ENCODE assay signal across 9 cellular contexts in the genomic region with DNA sequence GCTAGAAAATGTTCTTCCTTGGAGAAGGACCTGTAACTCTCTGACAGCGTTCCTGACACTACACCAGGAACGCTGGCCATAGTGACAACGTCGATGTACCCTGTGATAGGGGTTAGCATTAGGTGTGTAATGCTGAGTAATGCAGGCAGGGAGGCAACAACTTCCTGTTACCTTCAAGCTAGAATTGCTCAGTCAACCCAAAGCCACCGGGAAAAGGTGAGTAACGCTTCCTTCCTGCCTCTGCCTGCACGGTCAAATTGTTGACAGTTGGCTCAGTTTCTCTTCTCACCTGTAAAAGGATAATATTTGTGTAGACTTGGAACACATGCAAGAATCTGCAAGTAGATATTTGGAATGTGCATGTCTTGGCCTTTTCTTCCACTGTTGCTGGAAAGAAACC. TPM values are rescaled to one million over a fixed set of nuclear protein-coding genes. Genes with fewer than 3 reads are reported as not detected.
DNase-seq lines count a peak whose midpoint lies in the region; ATAC-seq, FAIRE-seq and TF ChIP-seq lines count a peak whose summit lies in the region.
"Had no signal": no experiment of that assay in that cellular context is flagged by ENCODE, and none has a peak within 500 bp of the region (broad histone marks: within the 10 kb centered on the region; RNA-seq: fewer than 3 reads in every experiment).

No MANE protein-coding gene starts in this region.

- H3K4me1 Mint-ChIP-seq in astrocyte (ENCODE audit: low read depth, unreplicated experiment) (peaks cover 6% of the 10 kb centered on the region), progenitor cell of endocrine pancreas (ENCODE audit: low read depth) (peaks cover 10% of the 10 kb centered on the region)

- FAIRE-seq in astrocyte (lab: Jason Lieb, UNC) = no peak

- H4K20me1 ChIP-seq in astrocyte (ENCODE audit: insufficient read depth, low read length) = no peaks in the 10 kb centered on the region

- H3K27ac Mint-ChIP-seq in astrocyte (ENCODE audit: unreplicated experiment) (no peak overlapping the region), progenitor cell of endocrine pancreas (no peak overlapping the region)

- H3K9me3 Mint-ChIP-seq in astrocyte (ENCODE audit: unreplicated experiment) (no peaks in the 10 kb centered on the region), progenitor cell of endocrine pancreas (ENCODE audit: low read depth) (no peaks in the 10 kb centered on the region)

- no peak overlapping the region for H3K9ac ChIP-seq in astrocyte (ENCODE audit: low read length)

- no peaks in the 10 kb centered on the region for H3K9me3 ChIP-seq in astrocyte (ENCODE audit: insufficient read depth, low read depth, low read length)

- H3K27me3 Mint-ChIP-seq in astrocyte (ENCODE audit: low read depth, unreplicated experiment) (peaks cover 2% of the 10 kb centered on the region), progenitor cell of endocrine pancreas (no peaks in the 10 kb centered on the region)

- H3K36me3 ChIP-seq in astrocyte (ENCODE audit: insufficient read depth, low read length) = no peaks in the 10 kb centered on the region
- H3K36me3 ChIP-seq: brain microvascular endothelial cell had no signal

- TF ChIP-seq CTCF in astrocyte (IDR thresholded peaks at IDR 0.05; ENCODE audit: insufficient read depth, low read depth, low read length) (no peak), progenitor cell of endocrine pancreas (IDR thresholded peaks at IDR 0.05; ENCODE audit: unreplicated experiment) (no peak)

- H2AFZ ChIP-seq in astrocyte (ENCODE audit: low read depth, low read length) = peak overlapping the region; percentile 26

- H3K4me1 ChIP-seq in astrocyte (ENCODE audit: insufficient read depth, low read length) = no peaks in the 10 kb centered on the region

- H3K4me2 ChIP-seq in astrocyte (ENCODE audit: low read length) = no peak overlapping the region

- H3K79me2 ChIP-seq in astrocyte (ENCODE audit: insufficient read depth, low read length) = no peaks in the 10 kb centered on the region

- peak; percentile 62 for ATAC-seq in GM18867 (IDR thresholded peaks at IDR 0.05; ENCODE audit: unreplicated experiment)
- ATAC-seq in activated CD4-positive, CD25-positive, alpha-beta regulatory T cell treated with anti-CD3 and anti-CD28 coated beads, Interleukin-2, amount 50 U/mL, for 24 hours = peak; percentile 84 to 85

- H3K27me3 ChIP-seq in astrocyte (ENCODE audit: insufficient read depth, low read length) = no peaks in the 10 kb centered on the region
- H3K27me3 ChIP-seq: brain microvascular endothelial cell had no signal

- no peaks in the 10 kb centered on the region for H3K36me3 Mint-ChIP-seq in astrocyte (ENCODE audit: low read depth, unreplicated experiment)
- H3K36me3 Mint-ChIP-seq in progenitor cell of endocrine pancreas (ENCODE audit: insufficient read depth) = no peaks in the 10 kb centered on the region

- H3K4me3 Mint-ChIP-seq in astrocyte (ENCODE audit: unreplicated experiment) (no peak overlapping the region), progenitor cell of endocrine pancreas (ENCODE audit: low read depth) (no peak overlapping the region)

- H3K27ac ChIP-seq in astrocyte (ENCODE audit: low read depth, low read length) (no peak overlapping the region), skin epidermis (peak overlapping the region in 11 of 21 experiments; percentile 3 to 66 (median 31))
- H3K27ac ChIP-seq: brain microvascular endothelial cell had no signal

- DNase-seq in astrocyte (ENCODE audit: low read depth) (no peak), progenitor cell of endocrine pancreas (ENCODE audit: low spot score, unreplicated experiment) (no peak), AG08395 (ENCODE audit: low spot score) (no peak), NOMO-1 treated with DMSO at 0.1 percent for 48 hours (lab: John Stamatoyannopoulos, UW; ENCODE audit: unreplicated experiment) (no peak), NCI-H510A (lab: John Stamatoyannopoulos, UW) (no peak)
- DNase-seq: brain microvascular endothelial cell had no signal

- H3K4me3 ChIP-seq in astrocyte (ENCODE audit: insufficient read depth, low read depth, low read length) (no peak overlapping the region), skin epidermis (no peak overlapping the region)

RNA-seq across cellular contexts. Expression of a gene that starts 12.7 kb away (rescaled TPM):
- 0.60 and 1.4 TPM in 2 replicates for total RNA-seq in astrocyte
- 4.2 and 5.1 TPM in 2 replicates for total RNA-seq in progenitor cell of endocrine pancreas
